In genomic region chr1:47334765-47335435, GRCh38 we compare ENCODE assay signal across 8 cellular contexts. TPM values are rescaled to one million over a fixed set of nuclear protein-coding genes. Genes with fewer than 3 reads are reported as not detected.
A peak's percentile ranks its signal among the peaks of the same experiment; 100 is the strongest.
DNase-seq lines count a peak whose midpoint lies in the region; ATAC-seq and TF ChIP-seq lines count a peak whose summit lies in the region.

No MANE protein-coding gene starts in this region.

- in situ Hi-C loops in GM23248 (cut with MboI), result no loop called here

- H3K27ac ChIP-seq in GM23248, result peak overlapping the region; percentile 93
- H3K27ac ChIP-seq in SU-DHL-6 (ENCODE audit: low read depth, low read length), result peak overlapping the region; percentile 90
- H3K27ac ChIP-seq in skin epidermis, result peak overlapping the region; percentile 54 to 99 (median 98)

- H3K9me3 ChIP-seq in GM23248 (ENCODE audit: low read depth) (no peaks in the 10 kb centered on the region), SU-DHL-6 (ENCODE audit: insufficient read depth, low read length) (no peaks in the 10 kb centered on the region)

- H3K36me3 ChIP-seq in GM23248 (ENCODE audit: low read depth) (no peaks in the 10 kb centered on the region), SU-DHL-6 (ENCODE audit: low read length) (no peaks in the 10 kb centered on the region; the same call in 1 of the 2 replicates)

- no peaks in the 10 kb centered on the region for H3K9me2 ChIP-seq in GM23248 (ENCODE audit: insufficient read depth)
- no peaks in the 10 kb centered on the region for H3K9me2 ChIP-seq in SU-DHL-6 (replicated peaks; ENCODE audit: insufficient read depth, low read length)

- H3K4me2 ChIP-seq in GM23248 (ENCODE audit: unreplicated experiment) (peak overlapping the region; percentile 98), SU-DHL-6 (ENCODE audit: low read depth, low read length, poor library complexity, severe bottlenecking) (peak overlapping the region; percentile 93)

- H3K27me3 ChIP-seq in GM23248 (replicated peaks; ENCODE audit: insufficient read depth), result no peaks in the 10 kb centered on the region
- no peaks in the 10 kb centered on the region for H3K27me3 ChIP-seq in SU-DHL-6 (ENCODE audit: low read length)

- WGBS in GM23248 (ENCODE audit: low coverage in 1 of 2, low lambda C conversion rate in 2 of 2, missing lambda C conversion rate in 2 of 2), 2 experiments, result 51 to 52% methylated on average over 9 of the region's 9 CpGs

- H3K9ac ChIP-seq in GM23248 (peak overlapping the region; percentile 95), SU-DHL-6 (ENCODE audit: low read length) (peak overlapping the region; percentile 99)

- H3K79me2 ChIP-seq in GM23248 (ENCODE audit: insufficient read depth), result peaks cover 67% of the 10 kb centered on the region
- H3K79me2 ChIP-seq in SU-DHL-6 (ENCODE audit: insufficient read depth, low read length), result peaks cover 55% of the 10 kb centered on the region

- no peak for ATAC-seq in GM21390 (IDR thresholded peaks at IDR 0.05; ENCODE audit: unreplicated experiment)
- ATAC-seq in HG02571 (IDR thresholded peaks at IDR 0.05; ENCODE audit: unreplicated experiment), result no peak
- no peak for ATAC-seq in GM19351 (IDR thresholded peaks at IDR 0.05; ENCODE audit: unreplicated experiment)

- DNase-seq in GM23248 (peak; percentile 27), foreskin melanocyte (peak; percentile 32)
- DNase-seq in activated naive CD4-positive, alpha-beta T cell treated with anti-CD3 and anti-CD28 coated beads, Interleukin-2, amount 50 U/mL, for 16 hours, result no peak

- no peaks in the 10 kb centered on the region for H4K20me1 ChIP-seq in GM23248 (ENCODE audit: insufficient read depth)
- no peaks in the 10 kb centered on the region; the same call in 1 of the 2 replicates for H4K20me1 ChIP-seq in SU-DHL-6 (ENCODE audit: low read depth, low read length)

- H3F3A ChIP-seq in GM23248 (ENCODE audit: insufficient read depth) (peaks cover 32% of the 10 kb centered on the region), SU-DHL-6 (ENCODE audit: insufficient read depth) (peaks cover 14% of the 10 kb centered on the region)

- peak overlapping the region; percentile 87 for H2AFZ ChIP-seq in GM23248
- peak overlapping the region; percentile 69 for H2AFZ ChIP-seq in SU-DHL-6 (ENCODE audit: low read depth, low read length, severe bottlenecking)

- no peak for TF ChIP-seq CTCF in SU-DHL-6 (IDR thresholded peaks at IDR 0.05; ENCODE audit: insufficient read depth, low read length, poor library complexity, severe bottlenecking)

- peaks cover 27% of the 10 kb centered on the region for H3K4me1 ChIP-seq in GM23248 (ENCODE audit: insufficient read depth)

- H3K4me3 ChIP-seq in GM23248, result peak overlapping the region; percentile 97
- peak overlapping the region; percentile 100 for H3K4me3 ChIP-seq in SU-DHL-6 (ENCODE audit: insufficient read depth, low read length, poor library complexity, severe bottlenecking)
- H3K4me3 ChIP-seq in skin epidermis, result peak overlapping the region; percentile 63 to 90 (median 85)

RNA-seq across cellular contexts. Expression of gene CMPK1, which starts 1.3 kb away (rescaled TPM):
- total RNA-seq in GM23248 (2014; rRNA removed; shearing (Covaris generic)), result 137 and 146 TPM in 2 replicates
- 141 and 144 TPM in 2 replicates for polyA plus RNA-seq in GM23248 (2016; fragmentation: Nextera tagmentation; extraction: Ambion mirVana)

RNA-seq across cellular contexts. Expression of gene STIL, which starts 21.0 kb away (rescaled TPM):
- 10.0 and 17.1 TPM in 2 replicates for total RNA-seq in GM23248 (2014; rRNA removed; shearing (Covaris generic))
- 5.6 and 7.2 TPM in 2 replicates for polyA plus RNA-seq in GM23248 (2016; fragmentation: Nextera tagmentation; extraction: Ambion mirVana)
